Comparison of ENCODE assay signal across 10 cellular contexts in the genomic region with DNA sequence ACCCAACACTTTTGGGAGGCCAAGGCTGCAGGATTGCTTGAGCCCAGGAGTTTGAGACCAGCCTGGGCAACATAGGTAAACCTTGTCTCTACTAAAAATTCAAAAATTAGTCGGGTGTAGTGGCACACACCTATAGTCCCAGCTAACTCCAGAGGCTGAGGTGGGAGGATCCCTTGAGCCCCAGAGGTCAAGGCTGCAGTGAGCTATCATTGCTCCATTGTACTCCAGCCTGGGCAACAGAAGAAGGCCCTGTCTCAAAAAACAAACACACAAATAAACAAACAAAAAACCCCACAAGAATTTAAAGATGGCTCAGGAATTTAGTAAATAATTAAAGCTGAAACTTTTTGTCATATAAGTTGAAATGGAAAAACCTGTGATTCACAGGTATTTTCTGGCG. TPM values are rescaled to one million over a fixed set of nuclear protein-coding genes. Genes with fewer than 3 reads are reported as not detected.
"Had no signal": no experiment of that assay in that cellular context is flagged by ENCODE, and none has a peak within 500 bp of the region (broad histone marks: within the 10 kb centered on the region; RNA-seq: fewer than 3 reads in every experiment).

No MANE protein-coding gene starts in this region.

- H3K9ac ChIP-seq: KMS-11 had no signal

- H3K9me3 Mint-ChIP-seq: IgD-negative memory B cell had no signal

- H3K36me3 Mint-ChIP-seq: IgD-negative memory B cell had no signal

- H3K4me3 ChIP-seq: K562 had no signal

- FAIRE-seq: HTR-8/SVneo, K562 had no signal

- H3K27ac Mint-ChIP-seq: IgD-negative memory B cell had no signal

- ATAC-seq: K562 had no signal

- DNase-seq: IMR-90, KBM-7, KG1 had no signal

- H3K4me2 ChIP-seq: KMS-11 had no signal

- H3K27ac ChIP-seq: HL-60, KMS-11 had no signal

RNA-seq across cellular contexts. Expression of gene CHST6, which starts 28.5 kb away (rescaled TPM):
- total RNA-seq: HT-29, HT1080 had no signal
